In genomic region chr1:180489976-180490375, GRCh38 we compare ENCODE assay signal across 1 cellular context.
TF ChIP-seq lines count a peak whose summit lies in the region.

No MANE protein-coding gene starts in this region.

TF ChIP-seq in HepG2, 621 proteins besides CTCF, POLR2A, EP300 and RAD21:
- peak; percentile 54; the same call in 1 of the 2 replicates for TF ChIP-seq CEBPG (CRISPR knock-in tag; IDR thresholded peaks at IDR 0.05)
- TF ChIP-seq ZNF589 (CRISPR knock-in tag; conservative IDR thresholded peaks at IDR 0.05) = no peak
- TF ChIP-seq CEBPB (IDR thresholded peaks at IDR 0.05; ENCODE audit: borderline replicate concordance, low read depth, low read length) = peak; percentile 75
TF ChIP-seq in HepG2: peak in this region for 2.
